In the genomic region with DNA sequence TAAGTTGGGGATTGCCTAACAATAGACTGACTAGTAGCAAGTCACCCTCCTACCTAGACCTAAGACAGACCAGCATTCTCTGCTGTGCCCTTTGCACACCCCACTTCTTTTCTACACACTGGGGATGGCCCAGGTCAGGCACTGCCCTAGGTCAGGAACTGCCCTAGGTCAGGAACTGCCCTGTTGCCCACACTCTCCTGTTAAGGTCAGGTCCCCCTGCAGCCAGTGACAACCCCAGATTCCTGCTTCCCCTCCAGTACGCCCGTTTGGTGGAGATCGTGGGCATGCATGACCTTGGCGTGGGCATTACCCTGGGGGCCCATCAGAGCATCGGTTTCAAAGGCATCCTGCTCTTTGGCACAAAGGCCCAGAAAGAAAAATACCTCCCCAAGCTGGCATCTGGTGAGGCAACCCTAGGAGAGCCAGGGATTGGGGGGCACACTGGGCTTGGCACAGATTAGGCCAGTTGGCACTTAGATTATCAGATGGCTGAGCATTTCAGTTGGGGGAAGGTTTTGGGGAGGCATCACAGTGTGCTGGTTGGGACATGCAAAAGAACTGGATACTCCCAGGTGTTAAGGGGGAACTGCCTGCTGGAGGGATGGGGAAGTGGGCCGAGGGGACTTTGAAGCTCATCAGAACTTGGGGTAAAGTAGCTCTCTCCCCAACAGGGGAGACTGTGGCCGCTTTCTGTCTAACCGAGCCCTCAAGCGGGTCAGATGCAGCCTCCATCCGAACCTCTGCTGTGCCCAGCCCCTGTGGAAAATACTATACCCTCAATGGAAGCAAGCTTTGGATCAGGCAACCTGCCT, we compare ENCODE assay signal across 6 cellular contexts. TPM values are rescaled to one million over a fixed set of nuclear protein-coding genes. Genes with fewer than 3 reads are reported as not detected.
A peak's percentile ranks its signal among the peaks of the same experiment; 100 is the strongest.
DNase-seq lines count a peak whose midpoint lies in the region; ATAC-seq, FAIRE-seq and TF ChIP-seq lines count a peak whose summit lies in the region.

No MANE protein-coding gene starts in this region.

- H3K9me3 ChIP-seq in Peyer's patch (no peaks in the 10 kb centered on the region), small intestine (ENCODE audit: control insufficient read depth, low read depth) (no peaks in the 10 kb centered on the region)

- no peaks in the 10 kb centered on the region for H3K27me3 ChIP-seq in Peyer's patch
- H3K27me3 ChIP-seq in small intestine (ENCODE audit: control insufficient read depth in 2 of 2, insufficient read depth in 2 of 2, low read length in 2 of 2): no peaks in the 10 kb centered on the region

- H3K27ac ChIP-seq in Peyer's patch (peak overlapping the region; percentile 91 to 100 (median 94)), small intestine (ENCODE audit: low read depth in 1 of 2, low read length in 1 of 2) (peak overlapping the region; percentile 99 to 100)

- H3K36me3 ChIP-seq in Peyer's patch: peaks cover 0 to 49% (median 0%) of the 10 kb centered on the region in 3 donors
- H3K36me3 ChIP-seq in small intestine (ENCODE audit: control insufficient read depth in 2 of 2, insufficient read depth in 2 of 2, low read length in 2 of 2): peaks cover 16 to 20% of the 10 kb centered on the region in 2 donors

- no peak for TF ChIP-seq POLR2A in Peyer's patch (IDR thresholded peaks at IDR 0.05)

- 62 to 75% (median 69%) methylated on average over 10 of the region's 10 CpGs for WGBS in small intestine, 3 donors

- H3K4me1 ChIP-seq in Peyer's patch (peaks cover 5 to 39% (median 13%) of the 10 kb centered on the region in 4 donors), small intestine (ENCODE audit: control insufficient read depth in 2 of 2, insufficient read depth in 1 of 2, low read depth in 1 of 2, low read length in 1 of 2) (peaks cover 0 to 8% of the 10 kb centered on the region in 2 donors)

- TF ChIP-seq CTCF in Peyer's patch (IDR thresholded peaks at IDR 0.05): no peak
- TF ChIP-seq CTCF in epithelial cell of esophagus (IDR thresholded peaks at IDR 0.05; ENCODE audit: insufficient read depth, low read depth, low read length, missing control alignments): no peak

- H3K4me3 ChIP-seq in Peyer's patch (peak overlapping the region in 2 of 4 donors; percentile 75 to 92), epithelial cell of esophagus (ENCODE audit: low read length) (peak overlapping the region; percentile 74), small intestine (ENCODE audit: low read depth in 1 of 2, low read length in 2 of 2) (peak overlapping the region in 1 of 2 donors; percentile 8)

- ATAC-seq in HG02759 (IDR thresholded peaks at IDR 0.05; ENCODE audit: unreplicated experiment): no peak

- FAIRE-seq in small intestine (lab: Jason Lieb, UNC): no peak

- DNase-seq in Peyer's patch (no peak), epithelial cell of esophagus (ENCODE audit: low read depth) (no peak), small intestine (no peak), NCI-H2227 treated with DMSO at 0.1 percent for 48 hours (lab: John Stamatoyannopoulos, UW) (no peak), HK-2 (ENCODE audit: unreplicated experiment) (no peak)

RNA-seq across cellular contexts. Expression of a gene that starts 1.7 kb away (rescaled TPM):
- 1,000 to 10,000 TPM; 1,292 to 4,167 (median 1,553) TPM for total RNA-seq in Peyer's patch
- 1,000 to 10,000 TPM in 2 of 3 donors, 100 to 1,000 TPM in 1; 474 to 2,630 (median 2,415) TPM for polyA plus RNA-seq in small intestine

RNA-seq across cellular contexts. Expression of a gene that starts 1.9 kb away (rescaled TPM):
- total RNA-seq in Peyer's patch: 10 to 100 TPM in 2 of 4 donors, 1 to 10 TPM in 2; 2.6 to 15.7 (median 9.4) TPM
- 1 to 10 TPM in 2 of 3 donors, under 1 TPM in 1; 0.67 to 9.2 (median 1.1) TPM for polyA plus RNA-seq in small intestine

RNA-seq across cellular contexts. Expression of a gene that starts 12.8 kb away (rescaled TPM):
- 10 to 100 TPM; 42.1 to 61.9 (median 50.1) TPM for total RNA-seq in Peyer's patch
- polyA plus RNA-seq in small intestine: 10 to 100 TPM in 2 of 3 donors, 1 to 10 TPM in 1; 8.1 to 20.7 (median 11.3) TPM

RNA-seq across cellular contexts. Expression of a gene that starts 17.8 kb away (rescaled TPM):
- 10 to 100 TPM; 22.2 to 38.8 (median 35.1) TPM for total RNA-seq in Peyer's patch
- 10 to 100 TPM; 26.4 to 40.3 (median 31.8) TPM for polyA plus RNA-seq in small intestine

RNA-seq across cellular contexts. Expression of a gene that starts 20.8 kb away (rescaled TPM):
- 100 to 1,000 TPM; 288 to 521 (median 367) TPM for total RNA-seq in Peyer's patch
- 1,000 to 10,000 TPM in 1 of 3 donors, 100 to 1,000 TPM in 2; 541 to 1,100 (median 827) TPM for polyA plus RNA-seq in small intestine
